Comparison of ENCODE assay signal across 12 cellular contexts in the genomic region with DNA sequence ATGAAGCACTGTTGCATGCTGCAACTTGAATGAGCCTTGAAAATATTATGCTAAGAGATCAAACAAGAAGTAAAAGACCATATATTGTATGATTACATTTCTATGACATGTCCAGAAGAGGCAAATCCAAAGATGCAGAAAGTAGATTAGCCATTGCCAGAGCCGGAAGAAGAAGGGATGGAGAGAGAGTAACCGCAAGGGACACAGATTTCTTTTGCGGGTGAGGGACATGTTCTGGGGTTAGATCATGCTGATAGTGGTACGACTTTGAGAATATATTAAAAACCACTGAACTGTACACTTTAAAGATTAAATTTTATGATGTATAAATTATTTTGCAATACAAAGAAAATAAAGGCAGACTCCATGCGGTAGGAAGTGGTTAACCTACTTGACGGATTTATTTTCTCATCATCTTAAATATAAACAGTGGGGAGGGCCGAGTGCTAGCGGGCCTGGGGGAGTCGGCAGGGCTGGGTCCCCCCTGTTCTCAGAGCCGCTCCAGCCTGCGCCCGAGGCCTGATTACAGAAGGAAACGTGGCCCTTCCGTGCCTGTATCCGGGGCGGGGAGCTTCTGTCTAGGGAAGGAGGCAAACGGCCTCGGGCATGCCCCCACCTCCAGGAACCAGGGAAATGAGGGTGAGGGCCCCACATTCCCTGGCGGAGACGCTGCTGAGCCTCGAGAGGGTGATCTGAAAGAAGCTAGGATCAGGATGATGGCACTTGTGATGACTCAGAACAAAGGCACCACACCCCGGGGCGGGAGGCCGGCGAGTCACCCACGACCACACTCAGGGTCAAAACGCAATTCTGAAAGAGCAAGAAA. TPM values are rescaled to one million over a fixed set of nuclear protein-coding genes. Genes with fewer than 3 reads are reported as not detected.
DNase-seq lines count a peak whose midpoint lies in the region; ATAC-seq lines count a peak whose summit lies in the region.
"Had no signal": no experiment of that assay in that cellular context is flagged by ENCODE, and none has a peak within 500 bp of the region (broad histone marks: within the 10 kb centered on the region; RNA-seq: fewer than 3 reads in every experiment).

No MANE protein-coding gene starts in this region.

- peak overlapping the region; percentile 68 for H2BK120ac ChIP-seq in mesenchymal stem cell (ENCODE audit: low read depth, low read length)

- no peak overlapping the region for H3K14ac ChIP-seq in mesenchymal stem cell (ENCODE audit: low read length in 2 of 2)

- H3K4me3 Mint-ChIP-seq in activated T-helper 17 cell treated with anti-CD3 and anti-CD28 coated beads, Interleukin-2, amount 50 U/mL, for 72 hours = no peak overlapping the region
- H3K4me3 Mint-ChIP-seq: activated naive CD8-positive, alpha-beta T cell treated with anti-CD3 and anti-CD28 coated beads for 36 hours had no signal

- peak overlapping the region; percentile 12 for H4K91ac ChIP-seq in mesenchymal stem cell (ENCODE audit: low read length)

- H2BK5ac ChIP-seq in mesenchymal stem cell (ENCODE audit: low read depth, low read length, poor library complexity, severe bottlenecking) = no peak overlapping the region

- H3K79me1 ChIP-seq in mesenchymal stem cell (replicated peaks; ENCODE audit: low read length, poor library complexity, severe bottlenecking) = no peaks in the 10 kb centered on the region

- no peaks in the 10 kb centered on the region for H3K27me3 ChIP-seq in HUES6 (ENCODE audit: control insufficient read depth, insufficient read depth, low read length)
- no peaks in the 10 kb centered on the region for H3K27me3 ChIP-seq in mesenchymal stem cell (ENCODE audit: control insufficient read depth in 1 of 2, insufficient read depth in 1 of 2, low read length in 2 of 2)

- 20% methylated on average over 22 of the region's 27 CpGs for WGBS in mesenchymal stem cell

- H2AK5ac ChIP-seq in mesenchymal stem cell (ENCODE audit: low read length, severe bottlenecking) = no peak overlapping the region

- peak overlapping the region; percentile 6 for H2AFZ ChIP-seq in mesenchymal stem cell (ENCODE audit: low read depth, low read length)

- no peaks in the 10 kb centered on the region for H3K9me3 ChIP-seq in HUES6 (ENCODE audit: control insufficient read depth, insufficient read depth, low read depth, low read length)
- H3K9me3 ChIP-seq in mesenchymal stem cell (ENCODE audit: control insufficient read depth, low read length) = no peaks in the 10 kb centered on the region
- H3K9me3 ChIP-seq: neutrophil had no signal

- H3K27me3 Mint-ChIP-seq in activated T-helper 17 cell treated with anti-CD3 and anti-CD28 coated beads, Interleukin-2, amount 50 U/mL, for 72 hours = no peaks in the 10 kb centered on the region
- H3K27me3 Mint-ChIP-seq: activated naive CD8-positive, alpha-beta T cell treated with anti-CD3 and anti-CD28 coated beads for 36 hours had no signal

- peak overlapping the region; percentile 6 to 80 for H2BK12ac ChIP-seq in mesenchymal stem cell (ENCODE audit: low read length in 2 of 2)

- no peak overlapping the region for H3K27ac Mint-ChIP-seq in activated T-helper 17 cell treated with anti-CD3 and anti-CD28 coated beads, Interleukin-2, amount 50 U/mL, for 72 hours
- H3K27ac Mint-ChIP-seq: activated naive CD8-positive, alpha-beta T cell treated with anti-CD3 and anti-CD28 coated beads for 36 hours had no signal

- H3K27ac ChIP-seq in HUES6 (ENCODE audit: low read depth, low read length) = no peak overlapping the region
- peak overlapping the region; percentile 15 for H3K27ac ChIP-seq in mesenchymal stem cell (ENCODE audit: low read length, poor library complexity, severe bottlenecking)
- H3K27ac ChIP-seq: neutrophil, WERI-Rb-1 had no signal

- H3K4me2 ChIP-seq in mesenchymal stem cell (ENCODE audit: low read length, poor library complexity, severe bottlenecking) = peak overlapping the region; percentile 78

- H3K18ac ChIP-seq in mesenchymal stem cell (ENCODE audit: low read depth in 1 of 2, low read length in 2 of 2) = peak overlapping the region; percentile 87 to 93

- H3K23ac ChIP-seq in mesenchymal stem cell (ENCODE audit: low read length in 2 of 2) = no peak overlapping the region

- H3K36me3 ChIP-seq in HUES6 (ENCODE audit: control insufficient read depth, insufficient read depth, low read length) (no peaks in the 10 kb centered on the region), mesenchymal stem cell (ENCODE audit: control insufficient read depth in 1 of 2, insufficient read depth in 2 of 2, low read depth in 1 of 2, low read length in 2 of 2) (no peaks in the 10 kb centered on the region)
- H3K36me3 ChIP-seq: neutrophil, WERI-Rb-1 had no signal

- H3K4me1 Mint-ChIP-seq in activated T-helper 17 cell treated with anti-CD3 and anti-CD28 coated beads, Interleukin-2, amount 50 U/mL, for 72 hours = no peaks in the 10 kb centered on the region
- H3K4me1 Mint-ChIP-seq: activated naive CD8-positive, alpha-beta T cell treated with anti-CD3 and anti-CD28 coated beads for 36 hours had no signal

- no peak overlapping the region for H2BK15ac ChIP-seq in mesenchymal stem cell (ENCODE audit: low read depth, poor library complexity, severe bottlenecking)

- no peaks in the 10 kb centered on the region for H3K9me3 Mint-ChIP-seq in activated T-helper 17 cell treated with anti-CD3 and anti-CD28 coated beads, Interleukin-2, amount 50 U/mL, for 72 hours
- H3K9me3 Mint-ChIP-seq: activated naive CD8-positive, alpha-beta T cell treated with anti-CD3 and anti-CD28 coated beads for 36 hours had no signal

- H3K4ac ChIP-seq in mesenchymal stem cell (ENCODE audit: low read depth in 1 of 2, low read length in 2 of 2) = peak overlapping the region in 1 of 2 experiments; percentile 85

- peak overlapping the region; percentile 2; the same call in 1 of the 2 replicates for H3K4me3 ChIP-seq in HUES6 (ENCODE audit: low read depth, low read length)
- peak overlapping the region in 1 of 2 experiments; percentile 44 for H3K4me3 ChIP-seq in mesenchymal stem cell (ENCODE audit: insufficient read depth in 1 of 2, low read depth in 1 of 2, low read length in 2 of 2)

- DNase-seq in Daoy (ENCODE audit: low read depth) (peak; percentile 80), mesenchymal stem cell (peak; percentile 75), left lobe of liver (ENCODE audit: low spot score) (no peak), SHP77 treated with DMSO at 0.1 percent for 48 hours (lab: John Stamatoyannopoulos, UW) (no peak), NCI-H524 treated with DMSO at 0.1 percent for 48 hours (lab: John Stamatoyannopoulos, UW) (no peak)
- DNase-seq: activated naive CD8-positive, alpha-beta T cell treated with anti-CD3 and anti-CD28 coated beads for 36 hours; GDM1; WERI-Rb-1 had no signal

- H3K9ac ChIP-seq in HUES6 (ENCODE audit: low read length) (peak overlapping the region; percentile 55), mesenchymal stem cell (ENCODE audit: low read length) (no peak overlapping the region)

- no peaks in the 10 kb centered on the region for H3K36me3 Mint-ChIP-seq in activated T-helper 17 cell treated with anti-CD3 and anti-CD28 coated beads, Interleukin-2, amount 50 U/mL, for 72 hours (ENCODE audit: low read depth)
- H3K36me3 Mint-ChIP-seq: activated naive CD8-positive, alpha-beta T cell treated with anti-CD3 and anti-CD28 coated beads for 36 hours had no signal

- H4K8ac ChIP-seq in mesenchymal stem cell (ENCODE audit: low read length) = peak overlapping the region; percentile 49

- H3K4me1 ChIP-seq in HUES6 (ENCODE audit: control insufficient read depth, insufficient read depth, low read length) = peaks cover 11% of the 10 kb centered on the region
- H3K4me1 ChIP-seq in mesenchymal stem cell (ENCODE audit: control insufficient read depth, insufficient read depth, low read depth, low read length) = peaks cover 11% of the 10 kb centered on the region

- peak; percentile 26 for ATAC-seq in activated T-helper 17 cell treated with anti-CD3 and anti-CD28 coated beads, Interleukin-2, amount 50 U/mL, for 72 hours (replicated peaks)
- no peak for ATAC-seq in left lobe of liver
- no peak for ATAC-seq in GM19351 (IDR thresholded peaks at IDR 0.05; ENCODE audit: unreplicated experiment)

RNA-seq across cellular contexts. Expression of a gene that starts 48.0 kb away (rescaled TPM):
- 34.6 and 37.7 TPM in 2 replicates for total RNA-seq in Daoy (2014; rRNA removed; shearing (Covaris generic))
- total RNA-seq in activated T-helper 17 cell treated with anti-CD3 and anti-CD28 coated beads, Interleukin-2, amount 50 U/mL, for 72 hours = 10 to 100 TPM; 28.3 to 55.5 TPM
- polyA plus RNA-seq in mesenchymal stem cell (2013, experiment 1 of 2) = 3.5 TPM
- polyA plus RNA-seq in mesenchymal stem cell (2013, experiment 2 of 2) = 3.5 TPM
- not detected for total RNA-seq in left lobe of liver

Comparison
In these comparisons a context has a peak if more than half of its experiments do, and no peak if none do; other contexts are left out.
1. DNase-seq: peak in Daoy (single experiment) and mesenchymal stem cell (single experiment); none in left lobe of liver (single experiment), SHP77 treated with DMSO at 0.1 percent for 48 hours (single experiment) and NCI-H524 treated with DMSO at 0.1 percent for 48 hours (single experiment).
2. RNA of a gene that starts 48.0 kb away (total RNA-seq): 28.3 to 55.5 TPM in activated T-helper 17 cell treated with anti-CD3 and anti-CD28 coated beads, Interleukin-2, amount 50 U/mL, for 72 hours and 34.6 to 37.7 TPM in Daoy; not detected in left lobe of liver (single experiment); every median in the first group is over 10 times any median in the second.